In genomic region chr16:54647216-54647615, GRCh38 we compare ENCODE assay signal across 14 cellular contexts.
"Had no signal": no experiment of that assay in that cellular context is flagged by ENCODE, and none has a peak within 500 bp of the region (broad histone marks: within the 10 kb centered on the region; RNA-seq: fewer than 3 reads in every experiment).

No MANE protein-coding gene starts in this region.

- H3K9me3 ChIP-seq: pancreas had no signal

- H3K4me1 ChIP-seq: pancreas had no signal

- FAIRE-seq: pancreas had no signal

- H3K4me3 ChIP-seq: hepatocyte, pancreas had no signal

- H3K27ac ChIP-seq: brain microvascular endothelial cell, hepatocyte, pancreas had no signal

- ATAC-seq: activated CD8-positive, alpha-beta T cell treated with anti-CD3 and anti-CD28 coated beads, Interleukin-2, amount 10 ng/mL, durations not matched to agents 7 days and 5 days; activated T-cell treated with anti-CD3 and anti-CD28 coated beads, Interleukin-2, amount 50 U/mL, for 72 hours; effector memory CD8-positive, alpha-beta T cell; stimulated activated effector memory CD8-positive, alpha-beta T cell treated with anti-CD3 and anti-CD28 coated beads, Interleukin-12 subunit alpha, Interleukin-12 subunit beta, amount 100 ng/mL, for 72 hours had no signal

- H3K27me3 ChIP-seq: brain microvascular endothelial cell had no signal

- DNase-seq: activated B cell treated with CpG ODN at 0.5 μM for 24 hours; activated CD4-positive, alpha-beta T cell treated with anti-CD3 and anti-CD28 coated beads, Interleukin-2, amount 10 ng/mL, durations not matched to agents 24 days and 14 days; activated CD8-positive, alpha-beta memory T cell treated with anti-CD3 and anti-CD28 coated beads, Interleukin-2, amount 50 U/mL, for 48 hours; activated CD8-positive, alpha-beta T cell treated with anti-CD3 and anti-CD28 coated beads, Interleukin-2, amount 10 ng/mL, durations not matched to agents 7 days and 5 days; activated gamma-delta T cell treated with Interleukin-2 at 50 U/mL for 16 hours; activated T-cell treated with anti-CD3 and anti-CD28 coated beads, Interleukin-2, amount 50 U/mL, for 72 hours; amygdala; brain microvascular endothelial cell; dermis blood vessel endothelial cell; effector memory CD8-positive, alpha-beta T cell; pancreas; substantia nigra had no signal

- H3K36me3 ChIP-seq: brain microvascular endothelial cell, pancreas had no signal
